Comparison of ENCODE assay signal across 11 cellular contexts in the genomic region with DNA sequence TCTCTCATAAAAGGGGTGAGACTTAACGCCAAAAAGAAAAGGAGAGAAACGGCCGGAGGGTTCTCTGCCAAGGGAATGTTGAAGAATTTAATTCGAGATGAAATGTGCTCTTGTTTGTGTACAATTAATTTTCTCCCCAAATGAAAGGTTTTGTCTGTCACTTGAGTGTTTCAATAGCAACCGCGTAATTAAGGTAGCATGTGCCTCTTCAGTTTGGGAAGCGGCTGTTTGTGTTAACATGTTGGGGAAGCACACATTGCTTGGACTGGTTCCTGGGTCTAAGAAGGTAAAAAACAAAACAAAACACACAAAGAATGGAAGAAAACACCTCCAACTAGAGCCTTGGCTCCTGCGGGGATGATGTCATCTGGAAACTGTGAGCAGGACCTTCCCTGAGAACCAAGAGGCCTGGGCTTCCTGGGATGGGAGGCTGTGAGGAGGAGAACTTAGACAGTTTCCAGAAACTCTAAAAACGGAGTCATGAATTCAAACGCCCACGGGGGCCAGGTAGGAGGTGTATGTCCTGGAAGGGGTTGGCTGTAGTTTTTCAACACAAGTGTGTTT.
DNase-seq lines count a peak whose midpoint lies in the region; ATAC-seq, FAIRE-seq and TF ChIP-seq lines count a peak whose summit lies in the region.
"Had no signal": no experiment of that assay in that cellular context is flagged by ENCODE, and none has a peak within 500 bp of the region (broad histone marks: within the 10 kb centered on the region; RNA-seq: fewer than 3 reads in every experiment).

No MANE protein-coding gene starts in this region.

- TF ChIP-seq POLR2A in thyroid gland (IDR thresholded peaks at IDR 0.05) = no peak
- no peak for TF ChIP-seq POLR2A in body of pancreas (IDR thresholded peaks at IDR 0.05)

- H3K9ac ChIP-seq in mammary epithelial cell (ENCODE audit: insufficient read depth, low read length) = no peak overlapping the region

- H3K4me3 ChIP-seq in mammary epithelial cell (replicated peaks in 1 of 3; ENCODE audit: insufficient read depth in 1 of 3, low read depth in 2 of 3, low read length in 3 of 3) = no peak overlapping the region
- no peak overlapping the region for H3K4me3 ChIP-seq in thyroid gland (replicated peaks in 1 of 3)
- no peak overlapping the region for H3K4me3 ChIP-seq in body of pancreas
- H3K4me3 ChIP-seq: A549 had no signal

- H2AFZ ChIP-seq in mammary epithelial cell (ENCODE audit: low read depth, low read length) = peak overlapping the region; percentile 22

- H3K27ac ChIP-seq in mammary epithelial cell (ENCODE audit: insufficient read depth, low read depth, low read length) = no peak overlapping the region
- H3K27ac ChIP-seq in thyroid gland = peak overlapping the region in 2 of 3 donors; percentile 6 to 9
- peak overlapping the region in 1 of 4 donors; percentile 34 for H3K27ac ChIP-seq in body of pancreas

- H3K4me1 ChIP-seq in mammary epithelial cell (ENCODE audit: insufficient read depth, low read length) = no peaks in the 10 kb centered on the region
- peaks cover 0 to 16% of the 10 kb centered on the region in 2 donors for H3K4me1 ChIP-seq in thyroid gland
- H3K4me1 ChIP-seq in body of pancreas = peaks cover 10% of the 10 kb centered on the region
- H3K4me1 ChIP-seq: A549 had no signal

- peak in 2 of 3 experiments; percentile 12 to 33 for DNase-seq in NCI-H1417 (lab: John Stamatoyannopoulos, UW)
- no peak for DNase-seq in NCI-H1417 treated with DMSO at 0.1 percent for 48 hours (lab: John Stamatoyannopoulos, UW)
- peak; percentile 57 for DNase-seq in mammary epithelial cell
- DNase-seq in left kidney (ENCODE audit: low read depth, low spot score) = peak; percentile 66
- peak; percentile 25 to 47 for DNase-seq in thyroid gland
- no peak for DNase-seq in frontal cortex (ENCODE audit: low spot score in 2 of 2)
- DNase-seq in body of pancreas = no peak

- dilution Hi-C loops in mammary epithelial cell (cut with HindIII; ENCODE audit: low sequenced_read_pairs) = no loop called here

- FAIRE-seq in frontal cortex (lab: Jason Lieb, UNC) = no peak
- FAIRE-seq: A549, H54, keratinocyte had no signal

- BruUV-seq in mammary epithelial cell (replicated peaks; lab: Mats Ljungman, UMichigan) = no TSS peak

- TF ChIP-seq CTCF in mammary epithelial cell (conservative IDR thresholded peaks at IDR 0.05 in 1 of 2, IDR thresholded peaks at IDR 0.05 in 1 of 2; ENCODE audit: extremely low read depth in 1 of 2, insufficient read depth in 1 of 2, low read depth in 1 of 2, low read length in 2 of 2) = no peak
- no peak for TF ChIP-seq CTCF in thyroid gland (IDR thresholded peaks at IDR 0.05)
- TF ChIP-seq CTCF in body of pancreas (IDR thresholded peaks at IDR 0.05) = no peak

- no peak overlapping the region for H3K4me2 ChIP-seq in mammary epithelial cell (ENCODE audit: insufficient read depth, low read depth, low read length)
- H3K4me2 ChIP-seq: A549 had no signal

- WGBS in mammary epithelial cell (ENCODE audit: low coverage, missing lambda C conversion rate) = 25% methylated on average over 9 of the region's 11 CpGs
- 32 to 43% methylated on average over 11 of the region's 11 CpGs for whole genome bisulfite sequencing in thyroid gland, 2 donors
- 36 to 48% methylated on average over 11 of the region's 11 CpGs for WGBS in body of pancreas, 2 donors

- CTCF ChIA-PET in mammary epithelial cell (lab: Charles Lee; ENCODE audit: low non-redundant PET) = no interaction called here

- H3K79me2 ChIP-seq in mammary epithelial cell (ENCODE audit: insufficient read depth, low read length) = no peaks in the 10 kb centered on the region

- ATAC-seq in GM21619 (IDR thresholded peaks at IDR 0.05; ENCODE audit: unreplicated experiment) (no peak), body of pancreas (no peak)
- ATAC-seq: A549 had no signal

- intact Hi-C loops in mammary epithelial cell (cut with micrococcal nuclease) (no loop called here), thyroid gland (cut with DNase I) (no loop called here), body of pancreas (cut with DNase I) (no loop called here)

- no peaks in the 10 kb centered on the region for H3K9me3 ChIP-seq in mammary epithelial cell (replicated peaks; ENCODE audit: insufficient read depth, low read length)
- no peaks in the 10 kb centered on the region for H3K9me3 ChIP-seq in thyroid gland
- no peaks in the 10 kb centered on the region for H3K9me3 ChIP-seq in body of pancreas
- H3K9me3 ChIP-seq: A549 had no signal

- in situ Hi-C loops in mammary epithelial cell (cut with MboI; ENCODE audit: low sequenced_read_pairs in 2 of 2) = no loop called here

- H3K27me3 ChIP-seq in mammary epithelial cell (ENCODE audit: insufficient read depth, low read length) (no peaks in the 10 kb centered on the region), thyroid gland (no peaks in the 10 kb centered on the region), body of pancreas (no peaks in the 10 kb centered on the region)

- no peaks in the 10 kb centered on the region for H3K36me3 ChIP-seq in mammary epithelial cell (ENCODE audit: insufficient read depth, low read length)
- H3K36me3 ChIP-seq in thyroid gland = no peaks in the 10 kb centered on the region
- H3K36me3 ChIP-seq in body of pancreas (replicated peaks in 1 of 2; ENCODE audit: insufficient read depth in 1 of 2, low read depth in 2 of 2) = no peaks in the 10 kb centered on the region

- H4K20me1 ChIP-seq in mammary epithelial cell (ENCODE audit: insufficient read depth, low read length) = no peaks in the 10 kb centered on the region

Comparison
In these comparisons a context has a peak if more than half of its experiments do, and no peak if none do; other contexts are left out.
1. DNase-seq: peak in NCI-H1417 (2 of 3), mammary epithelial cell (single experiment), left kidney (single experiment) and thyroid gland (2 of 2); none in NCI-H1417 treated with DMSO at 0.1 percent for 48 hours (single experiment), frontal cortex (0 of 2) and body of pancreas (0 of 4).